Comparison of ENCODE assay signal across 10 cellular contexts in the genomic region with DNA sequence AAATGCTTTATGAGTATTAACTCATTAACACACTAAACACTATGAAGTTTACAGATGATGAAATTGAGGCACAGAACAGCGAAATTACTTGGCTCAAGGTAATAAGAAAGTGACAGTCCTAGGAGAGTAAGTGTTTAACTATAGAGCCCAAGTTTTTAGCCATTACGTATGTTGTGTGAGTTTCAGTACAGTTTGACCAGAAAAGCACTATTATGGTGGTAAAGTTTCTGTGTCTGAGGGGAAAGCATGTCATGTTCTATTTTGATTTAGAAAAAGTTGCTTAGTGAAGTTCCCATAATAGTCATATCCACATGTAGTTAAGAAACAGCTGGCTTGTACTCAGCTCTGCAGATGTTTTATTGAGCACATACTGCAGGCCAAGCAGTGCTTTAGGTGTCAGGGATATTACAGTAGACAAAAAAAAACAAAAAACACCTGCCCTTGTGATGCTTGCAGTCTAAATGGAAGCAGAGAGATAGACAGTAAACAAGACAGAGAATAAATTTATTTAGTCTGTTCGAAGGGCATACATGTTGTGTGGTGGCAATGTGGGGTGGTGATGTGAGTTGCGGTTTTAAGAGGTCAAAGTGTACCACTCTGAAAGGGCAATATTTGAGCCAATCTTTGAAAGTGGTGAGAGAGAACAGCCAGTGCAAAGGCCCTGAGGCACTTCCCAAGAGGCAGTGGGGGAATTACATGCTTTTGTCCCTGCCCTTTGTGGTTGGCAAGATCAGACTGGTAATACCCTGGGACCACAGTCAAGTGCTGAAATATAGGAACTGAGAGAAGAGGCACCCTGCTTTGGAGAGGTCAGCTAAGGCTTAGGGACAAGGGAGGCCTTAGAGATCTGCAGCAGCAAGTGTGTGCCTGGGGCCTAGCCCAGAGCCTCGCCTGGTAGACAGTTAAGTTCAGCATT. TPM values are rescaled to one million over a fixed set of nuclear protein-coding genes. Genes with fewer than 3 reads are reported as not detected.
A peak's percentile ranks its signal among the peaks of the same experiment; 100 is the strongest.
DNase-seq lines count a peak whose midpoint lies in the region; ATAC-seq lines count a peak whose summit lies in the region.
"Had no signal": no experiment of that assay in that cellular context is flagged by ENCODE, and none has a peak within 500 bp of the region (broad histone marks: within the 10 kb centered on the region; RNA-seq: fewer than 3 reads in every experiment).

No MANE protein-coding gene starts in this region.

- H3K9ac ChIP-seq in mesendoderm (ENCODE audit: low read length) = no peak overlapping the region

- WGBS in mesendoderm (ENCODE audit: extremely low coverage, insufficient coverage, low lambda C conversion rate) = no CpG with 5 or more reads among the region's 5 CpGs

- H3K4me2 ChIP-seq in mesendoderm (ENCODE audit: low read length) = no peak overlapping the region

- peaks cover 18% of the 10 kb centered on the region for H3K79me2 ChIP-seq in mesendoderm (ENCODE audit: control insufficient read depth, insufficient read depth, low read length)

- H3K27me3 ChIP-seq in mesendoderm (ENCODE audit: insufficient read depth, low read length, poor library complexity) (no peaks in the 10 kb centered on the region), HAP-1 (ENCODE audit: low read depth) (no peaks in the 10 kb centered on the region)
- H3K27me3 ChIP-seq: ovary, uterus had no signal

- in situ Hi-C loops in G401 (cut with HindIII; ENCODE audit: low sequenced_read_pairs) = no loop called here
- in situ Hi-C loops in HAP-1 (cut with MboI; ENCODE audit: low sequenced_read_pairs) = no loop called here

- peak; percentile 37 for ATAC-seq in GM18519 (IDR thresholded peaks at IDR 0.05; ENCODE audit: low FRiP score, unreplicated experiment)
- peak; percentile 47 for ATAC-seq in GM21619 (IDR thresholded peaks at IDR 0.05; ENCODE audit: unreplicated experiment)
- ATAC-seq in HG03575 (IDR thresholded peaks at IDR 0.05; ENCODE audit: extremely low read depth, insufficient number of reproducible peaks, low FRiP score, unreplicated experiment) = peak; percentile 26
- ATAC-seq in left colon = no peak

- no peak overlapping the region for H2BK15ac ChIP-seq in mesendoderm (replicated peaks; ENCODE audit: low read depth)

- no peaks in the 10 kb centered on the region for H3K36me3 ChIP-seq in mesendoderm (ENCODE audit: control insufficient read depth, insufficient read depth, low read length)
- peaks cover 17% of the 10 kb centered on the region for H3K36me3 ChIP-seq in HAP-1 (replicated peaks)
- H3K36me3 ChIP-seq: ovary, uterus had no signal

- no peak overlapping the region for H2BK120ac ChIP-seq in mesendoderm (ENCODE audit: low read depth, low read length)

- no peak overlapping the region for H4K5ac ChIP-seq in mesendoderm (ENCODE audit: low read length)

- H3K4me1 ChIP-seq in mesendoderm (ENCODE audit: control insufficient read depth, low read depth, low read length) (no peaks in the 10 kb centered on the region), HAP-1 (peaks cover 14% of the 10 kb centered on the region)
- H3K4me1 ChIP-seq: uterus had no signal

- H3K18ac ChIP-seq in mesendoderm (ENCODE audit: low read length) = no peak overlapping the region

- intact Hi-C loops in left colon (cut with DNase I, micrococcal nuclease) = no loop called here

- no peak overlapping the region for H3K4ac ChIP-seq in mesendoderm (ENCODE audit: low read depth, low read length)

- H3K56ac ChIP-seq in mesendoderm (ENCODE audit: low read length) = no peak overlapping the region

- no peaks in the 10 kb centered on the region for H3K9me3 ChIP-seq in HAP-1
- H3K9me3 ChIP-seq: ovary, uterus had no signal

- H2BK5ac ChIP-seq in mesendoderm (ENCODE audit: low read length) = no peak overlapping the region

- no peak overlapping the region for H2AK5ac ChIP-seq in mesendoderm (ENCODE audit: low read length)

- H4K8ac ChIP-seq in mesendoderm (ENCODE audit: low read depth, low read length) = no peak overlapping the region

- H3K23ac ChIP-seq in mesendoderm (ENCODE audit: low read length) = peak overlapping the region; percentile 48

- H3K4me3 ChIP-seq in mesendoderm (ENCODE audit: low read length) = no peak overlapping the region
- H3K4me3 ChIP-seq in HAP-1 = no peak overlapping the region
- H3K4me3 ChIP-seq: ovary, uterus had no signal

- no peak overlapping the region for H3K27ac ChIP-seq in mesendoderm (ENCODE audit: low read depth, low read length)
- H3K27ac ChIP-seq: ovary, uterus had no signal

- DNase-seq in mesendoderm (no peak), G401 (ENCODE audit: low spot score) (no peak), left colon (no peak), DMS79 (lab: John Stamatoyannopoulos, UW) (no peak), HAP-1 (ENCODE audit: low spot score in 2 of 2) (no peak)
- DNase-seq: ovary, uterus had no signal

- H3K79me1 ChIP-seq in mesendoderm (ENCODE audit: low read length) = peaks cover 15% of the 10 kb centered on the region

RNA-seq across cellular contexts. Expression of gene TMEM131L, which starts 6.2 kb away (rescaled TPM):
- polyA plus RNA-seq in mesendoderm (2013, experiment 1 of 2) = 16.9 TPM
- 17.2 TPM for polyA plus RNA-seq in mesendoderm (2013, experiment 2 of 2)
- total RNA-seq in G401 (2014; rRNA removed; shearing (Covaris generic)) = 4.5 and 13.5 TPM in 2 replicates
- total RNA-seq in left colon = 1 to 10 TPM; 3.6 to 8.0 TPM
